Comparison of ENCODE assay signal across 1 cellular context in the genomic region with DNA sequence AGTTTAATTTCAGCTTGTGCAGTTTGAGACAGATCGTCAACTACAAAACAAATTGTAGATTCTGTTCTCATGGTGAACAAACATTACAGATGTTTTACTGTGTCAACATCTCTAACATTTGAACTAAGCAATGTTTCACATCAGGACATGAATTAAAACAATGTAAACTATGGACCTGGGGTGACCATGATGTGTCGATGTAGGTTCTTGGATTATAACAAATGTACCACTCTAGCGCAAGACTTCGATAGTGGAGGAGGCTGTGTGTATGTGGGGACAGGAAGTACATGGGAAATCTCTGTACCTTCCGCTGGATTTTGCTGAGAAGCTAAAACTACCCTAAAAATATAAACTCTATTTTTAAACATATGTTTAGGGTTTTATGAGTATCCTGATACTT.
TF ChIP-seq lines count a peak whose summit lies in the region.

No MANE protein-coding gene starts in this region.

TF ChIP-seq in SK-N-SH treated with all-trans-retinoic acid at 6 μM for 48 hours, 23 proteins besides CTCF, POLR2A, EP300 and RAD21 (continued from another document):
- no peak for TF ChIP-seq ISL1 (CRISPR knock-in tag; IDR thresholded peaks at IDR 0.05)
- TF ChIP-seq PPARA (CRISPR knock-in tag; IDR thresholded peaks at IDR 0.05; ENCODE audit: borderline replicate concordance), result no peak
- TF ChIP-seq SNAI2 (CRISPR knock-in tag; IDR thresholded peaks at IDR 0.05), result no peak
- no peak for TF ChIP-seq GLIS3 (CRISPR knock-in tag; IDR thresholded peaks at IDR 0.05)
